17 cellular contexts compared by ENCODE assay signal in the genomic region with DNA sequence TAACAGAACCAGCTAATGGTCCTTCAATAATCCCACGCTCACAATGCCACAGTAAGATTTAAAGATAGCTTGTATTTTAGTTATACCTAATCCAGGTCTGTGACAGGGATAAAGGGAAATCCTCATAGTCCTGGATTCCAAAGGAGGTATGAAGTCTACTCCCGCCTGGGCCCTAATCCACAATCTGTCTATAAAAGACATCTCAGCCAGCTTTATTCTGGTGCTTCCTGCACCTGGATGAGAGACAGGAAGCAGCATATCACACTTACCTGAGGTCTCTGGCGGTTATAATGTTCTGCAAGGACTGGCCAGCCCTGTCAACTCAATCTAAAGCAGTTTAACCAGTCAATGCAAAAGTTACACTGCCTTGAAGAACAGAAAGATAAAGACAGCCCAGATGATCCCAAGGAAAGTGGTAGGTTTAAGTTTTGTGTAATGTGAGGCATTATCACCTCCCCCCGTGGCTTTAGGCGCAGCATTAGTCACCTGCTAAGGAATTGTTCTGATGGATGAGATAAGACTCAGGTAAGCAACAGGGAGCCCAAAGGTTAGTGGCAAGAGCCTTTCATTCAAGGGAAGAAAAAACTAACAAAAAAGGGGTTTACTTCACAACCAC. TPM values are rescaled to one million over a fixed set of nuclear protein-coding genes. Genes with fewer than 3 reads are reported as not detected.
DNase-seq lines count a peak whose midpoint lies in the region; ATAC-seq and TF ChIP-seq lines count a peak whose summit lies in the region.
"Had no signal": no experiment of that assay in that cellular context is flagged by ENCODE, and none has a peak within 500 bp of the region (broad histone marks: within the 10 kb centered on the region; RNA-seq: fewer than 3 reads in every experiment).

No MANE protein-coding gene starts in this region.

- no peaks in the 10 kb centered on the region for H3K27me3 Mint-ChIP-seq in Calu3 (ENCODE audit: unreplicated experiment)

- no peak overlapping the region for H4K5ac ChIP-seq in mesendoderm (ENCODE audit: low read length)

- TF ChIP-seq POLR2A in breast epithelium (IDR thresholded peaks at IDR 0.05), result no peak
- TF ChIP-seq POLR2A in ovary (IDR thresholded peaks at IDR 0.05), result no peak

- no peak overlapping the region for H3K56ac ChIP-seq in mesendoderm (ENCODE audit: low read length)

- DNase-seq in Calu3, result no peak
- DNase-seq in breast epithelium (ENCODE audit: low spot score in 2 of 2), result no peak
- DNase-seq in mesendoderm, result peak; percentile 95
- DNase-seq in NCI-H2107 (lab: John Stamatoyannopoulos, UW), result no peak
- no peak for DNase-seq in NCI-H1105 (lab: John Stamatoyannopoulos, UW)
- no peak for DNase-seq in ovary
- DNase-seq: activated CD8-positive, alpha-beta memory T cell treated with anti-CD3 and anti-CD28 coated beads, Interleukin-2, amount 10 ng/mL, durations not matched to agents 7 days and 5 days; anterior cingulate cortex; GOT3; hippocampal formation; left cardiac atrium; NCI-H1417 treated with DMSO at 0.1 percent for 48 hours; NCI-H2227 treated with DMSO at 0.1 percent for 48 hours had no signal

- no peak overlapping the region for H4K8ac ChIP-seq in mesendoderm (ENCODE audit: low read depth, low read length)

- TF ChIP-seq CTCF in Calu3 (IDR thresholded peaks at IDR 0.05; ENCODE audit: unreplicated experiment) (no peak), breast epithelium (IDR thresholded peaks at IDR 0.05) (no peak), ovary (IDR thresholded peaks at IDR 0.05) (no peak)

- intact Hi-C loops in Calu3 (cut with micrococcal nuclease; ENCODE audit: unreplicated experiment) (loop anchor here (2.0 to 5.0 kb wide), 2 partner anchors 30 to 56 kb away; a partner anchor contains a TSS), breast epithelium (cut with DNase I; ENCODE audit: low total_unique reads) (no loop called here), ovary (cut with DNase I) (no loop called here)

- H3K36me3 ChIP-seq in HUES64 (ENCODE audit: insufficient read depth, low read length) (no peaks in the 10 kb centered on the region), breast epithelium (no peaks in the 10 kb centered on the region), mesendoderm (ENCODE audit: control insufficient read depth, insufficient read depth, low read length) (no peaks in the 10 kb centered on the region), ovary (no peaks in the 10 kb centered on the region)
- H3K36me3 ChIP-seq: SJSA1 had no signal

- 66% methylated on average over 4 of the region's 5 CpGs for whole genome bisulfite sequencing in HUES64
- no CpG with 5 or more reads among the region's 5 CpGs for WGBS in mesendoderm (ENCODE audit: extremely low coverage, insufficient coverage, low lambda C conversion rate)
- WGBS in ovary, 3 donors, result 88 to 92% (median 92%) methylated on average over 5 of the region's 5 CpGs

- no peaks in the 10 kb centered on the region for H3K9me3 ChIP-seq in HUES64 (ENCODE audit: insufficient read depth, low read depth, low read length)
- H3K9me3 ChIP-seq in breast epithelium, result no peaks in the 10 kb centered on the region
- H3K9me3 ChIP-seq in ovary, result no peaks in the 10 kb centered on the region
- H3K9me3 ChIP-seq: SJSA1 had no signal

- H3K4me1 Mint-ChIP-seq in Calu3 (ENCODE audit: low read depth, unreplicated experiment), result peaks cover 79% of the 10 kb centered on the region
- H3K4me1 Mint-ChIP-seq: activated CD8-positive, alpha-beta memory T cell treated with anti-CD3 and anti-CD28 coated beads, Interleukin-2, amount 10 ng/mL, durations not matched to agents 7 days and 5 days had no signal

- H3K9ac ChIP-seq in HUES64 (ENCODE audit: low read depth, low read length) (no peak overlapping the region), mesendoderm (ENCODE audit: low read length) (no peak overlapping the region)

- no peak overlapping the region for H3K18ac ChIP-seq in mesendoderm (ENCODE audit: low read length)

- peak overlapping the region; percentile 22 for H2AK5ac ChIP-seq in mesendoderm (ENCODE audit: low read length)

- H2BK5ac ChIP-seq in mesendoderm (ENCODE audit: low read length), result no peak overlapping the region

- no peaks in the 10 kb centered on the region for H3K9me3 Mint-ChIP-seq in Calu3 (ENCODE audit: low read depth, unreplicated experiment)
- H3K9me3 Mint-ChIP-seq: T-helper 2 cell treated with Interferon-gamma antibody and Interleukin-4, amounts not matched to agents 5 μg/mL and 100 μg/mL, for 36 hours had no signal

- H3K36me3 Mint-ChIP-seq in Calu3 (ENCODE audit: insufficient read depth, unreplicated experiment), result peaks cover 15% of the 10 kb centered on the region
- H3K36me3 Mint-ChIP-seq: activated CD8-positive, alpha-beta memory T cell treated with anti-CD3 and anti-CD28 coated beads, Interleukin-2, amount 10 ng/mL, durations not matched to agents 7 days and 5 days had no signal

- no TSS peak for BruUV-seq in Calu3 (replicated peaks; lab: Mats Ljungman, UMichigan)

- H3K4me3 Mint-ChIP-seq in Calu3 (ENCODE audit: low read depth, unreplicated experiment), result peak overlapping the region; percentile 18
- H3K4me3 Mint-ChIP-seq: activated CD8-positive, alpha-beta memory T cell treated with anti-CD3 and anti-CD28 coated beads, Interleukin-2, amount 10 ng/mL, durations not matched to agents 7 days and 5 days; T-helper 2 cell treated with Interferon-gamma antibody and Interleukin-4, amounts not matched to agents 5 μg/mL and 100 μg/mL, for 36 hours had no signal

- CTCF ChIA-PET in Calu3 (lab: Charles Lee), result interaction anchor here (0.9 to 1.0 kb wide), 2 partner anchors 33 to 59 kb away, joined by 3 read pairs; no protein-coding TSS in a partner anchor

- H3K27ac Mint-ChIP-seq in Calu3 (ENCODE audit: unreplicated experiment), result peak overlapping the region; percentile 78
- H3K27ac Mint-ChIP-seq: activated CD8-positive, alpha-beta memory T cell treated with anti-CD3 and anti-CD28 coated beads, Interleukin-2, amount 10 ng/mL, durations not matched to agents 7 days and 5 days; T-helper 2 cell treated with Interferon-gamma antibody and Interleukin-4, amounts not matched to agents 5 μg/mL and 100 μg/mL, for 36 hours had no signal

- H3K23ac ChIP-seq in mesendoderm (ENCODE audit: low read length), result no peak overlapping the region

- no peak overlapping the region for H3K4ac ChIP-seq in mesendoderm (ENCODE audit: low read depth, low read length)

- H2BK15ac ChIP-seq in mesendoderm (replicated peaks; ENCODE audit: low read depth), result no peak overlapping the region

- H3K4me3 ChIP-seq in HUES64 (ENCODE audit: low read length), result no peak overlapping the region
- no peak overlapping the region for H3K4me3 ChIP-seq in breast epithelium
- H3K4me3 ChIP-seq in mesendoderm (ENCODE audit: low read length), result no peak overlapping the region
- H3K4me3 ChIP-seq in ovary, result no peak overlapping the region
- H3K4me3 ChIP-seq: SJSA1 had no signal

- H3K27me3 ChIP-seq in HUES64 (ENCODE audit: insufficient read depth, low read length) (no peaks in the 10 kb centered on the region), breast epithelium (no peaks in the 10 kb centered on the region), mesendoderm (ENCODE audit: insufficient read depth, low read length, poor library complexity) (no peaks in the 10 kb centered on the region), ovary (no peaks in the 10 kb centered on the region)

- no peak overlapping the region for H2BK120ac ChIP-seq in mesendoderm (ENCODE audit: low read depth, low read length)

- H3K79me2 ChIP-seq in mesendoderm (ENCODE audit: control insufficient read depth, insufficient read depth, low read length), result no peaks in the 10 kb centered on the region

- no peak for TF ChIP-seq EP300 in ovary (IDR thresholded peaks at IDR 0.05)

- ATAC-seq in GM18907 (IDR thresholded peaks at IDR 0.05; ENCODE audit: unreplicated experiment), result no peak
- ATAC-seq: activated CD8-positive, alpha-beta memory T cell treated with anti-CD3 and anti-CD28 coated beads, Interleukin-2, amount 10 ng/mL, durations not matched to agents 7 days and 5 days; left cardiac atrium had no signal

- H3K4me2 ChIP-seq in mesendoderm (ENCODE audit: low read length), result no peak overlapping the region

- H3K4me1 ChIP-seq in HUES64 (ENCODE audit: insufficient read depth, low read length), result peaks cover 23% of the 10 kb centered on the region
- no peaks in the 10 kb centered on the region for H3K4me1 ChIP-seq in breast epithelium
- peaks cover 25% of the 10 kb centered on the region for H3K4me1 ChIP-seq in mesendoderm (ENCODE audit: control insufficient read depth, low read depth, low read length)
- no peaks in the 10 kb centered on the region for H3K4me1 ChIP-seq in ovary (ENCODE audit: insufficient read depth)
- H3K4me1 ChIP-seq: SJSA1 had no signal

- no peaks in the 10 kb centered on the region for H3K79me1 ChIP-seq in mesendoderm (ENCODE audit: low read length)

- H3K27ac ChIP-seq in HUES64 (ENCODE audit: low read depth, low read length), result 0 out of 2 replicates have a peak overlapping the region, but pooled peaks have one; percentile 36
- H3K27ac ChIP-seq in breast epithelium, result peak overlapping the region; percentile 70 to 73
- H3K27ac ChIP-seq in mesendoderm (ENCODE audit: low read depth, low read length), result no peak overlapping the region
- H3K27ac ChIP-seq in ovary, result no peak overlapping the region
- H3K27ac ChIP-seq: SJSA1 had no signal

RNA-seq across cellular contexts. Expression of a gene that starts 57.6 kb away (rescaled TPM):
- 138 and 167 TPM in 2 replicates for total RNA-seq in Calu3 (2022)
- 5.2 TPM for polyA plus RNA-seq in HUES64 (2013, experiment 1 of 2)
- polyA plus RNA-seq in HUES64 (2013, experiment 2 of 2), result 6.2 TPM
- total RNA-seq in breast epithelium, result 10 to 100 TPM in 2 of 3 donors, 1 to 10 TPM in 1; 9.8 to 54.6 (median 36.7) TPM
- 3.1 TPM for polyA plus RNA-seq in mesendoderm (2013, experiment 1 of 2)
- polyA plus RNA-seq in mesendoderm (2013, experiment 2 of 2), result 2.9 TPM
- 10 to 100 TPM in 6 of 7 donors, 1 to 10 TPM in 1; 9.6 to 29.5 (median 15.9) TPM for total RNA-seq in ovary
- polyA plus RNA-seq in ovary, result 10 to 100 TPM; 12.2 to 16.7 TPM
- total RNA-seq: SJSA1 had no signal

Comparison
In these comparisons a context has a peak if more than half of its experiments do, and no peak if none do; other contexts are left out.
1. H3K27ac ChIP-seq: peak in HUES64 (single experiment) and breast epithelium (2 of 2); none in mesendoderm (single experiment) and ovary (0 of 2).